ENCODE assay signal across 8 cellular contexts in the genomic region with DNA sequence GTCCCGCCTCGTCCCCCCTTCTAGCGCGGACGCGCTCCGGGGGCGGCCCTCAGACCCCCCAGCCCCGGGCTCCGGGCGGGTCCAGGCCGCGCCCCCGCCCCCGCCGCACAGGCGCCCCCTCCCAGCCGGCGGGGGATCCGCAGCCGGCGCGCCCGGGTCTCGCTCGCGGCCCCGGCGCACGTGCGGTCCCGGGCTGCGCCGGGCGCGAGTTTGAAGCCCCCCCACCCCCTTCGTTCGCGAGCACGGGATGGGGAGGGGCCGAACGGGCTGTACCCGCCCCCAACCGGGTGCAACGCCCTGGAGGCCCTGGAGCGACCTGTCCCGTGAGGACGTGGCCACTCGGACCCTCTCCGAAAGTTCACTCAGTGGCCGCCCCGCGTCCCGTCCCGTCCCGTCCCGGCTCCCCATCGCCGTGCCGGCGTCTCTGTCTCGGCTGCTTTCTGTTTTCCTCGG. TPM values are rescaled to one million over a fixed set of nuclear protein-coding genes. Genes with fewer than 3 reads are reported as not detected.
A peak's percentile ranks its signal among the peaks of the same experiment; 100 is the strongest.
DNase-seq lines count a peak whose midpoint lies in the region; ATAC-seq lines count a peak whose summit lies in the region.

No MANE protein-coding gene starts in this region.

- H3K9me3 ChIP-seq in endocrine pancreas (ENCODE audit: control insufficient read depth, low read length) = no peaks in the 10 kb centered on the region

- H3K4me1 ChIP-seq in endocrine pancreas (ENCODE audit: control insufficient read depth, insufficient read depth, low read length) = no peaks in the 10 kb centered on the region

- no peaks in the 10 kb centered on the region for H3K27me3 ChIP-seq in endocrine pancreas (ENCODE audit: control insufficient read depth, insufficient read depth, low read length)

- ATAC-seq in GM21825 (IDR thresholded peaks at IDR 0.05; ENCODE audit: unreplicated experiment) = no peak
- ATAC-seq in HG03280 (IDR thresholded peaks at IDR 0.05; ENCODE audit: unreplicated experiment) = no peak

- DNase-seq in NCI-H82 (lab: John Stamatoyannopoulos, UW) (peak; percentile 68), NCI-H82 treated with DMSO at 0.1 percent for 48 hours (lab: John Stamatoyannopoulos, UW; ENCODE audit: unreplicated experiment) (no peak), RKO (ENCODE audit: low spot score) (peak; percentile 20), myocyte (ENCODE audit: low read depth) (peak; percentile 24), NCI-H2081 treated with DMSO at 0.1 percent for 48 hours (lab: John Stamatoyannopoulos, UW) (no peak)

- H3K36me3 ChIP-seq in endocrine pancreas (ENCODE audit: control insufficient read depth, insufficient read depth, low read length) = no peaks in the 10 kb centered on the region

- H3K9ac ChIP-seq in endocrine pancreas (ENCODE audit: control insufficient read depth, insufficient read depth, low read length) = peak overlapping the region; percentile 58

- H3K4me3 ChIP-seq in endocrine pancreas (ENCODE audit: control insufficient read depth, insufficient read depth, low read length) = peak overlapping the region; percentile 35

RNA-seq across cellular contexts. Expression of a gene that starts 0.8 kb away (rescaled TPM):
- 7.8 and 9.9 TPM in 2 replicates for total RNA-seq in myocyte
- 91.9 TPM for polyA plus RNA-seq in myocyte (2012)

Comparison
In these comparisons a context has a peak if more than half of its experiments do, and no peak if none do; other contexts are left out.
1. DNase-seq: peak in NCI-H82 (single experiment), RKO (single experiment) and myocyte (single experiment); none in NCI-H82 treated with DMSO at 0.1 percent for 48 hours (single experiment) and NCI-H2081 treated with DMSO at 0.1 percent for 48 hours (single experiment).